Comparison of ENCODE assay signal across 19 cellular contexts in the genomic region with DNA sequence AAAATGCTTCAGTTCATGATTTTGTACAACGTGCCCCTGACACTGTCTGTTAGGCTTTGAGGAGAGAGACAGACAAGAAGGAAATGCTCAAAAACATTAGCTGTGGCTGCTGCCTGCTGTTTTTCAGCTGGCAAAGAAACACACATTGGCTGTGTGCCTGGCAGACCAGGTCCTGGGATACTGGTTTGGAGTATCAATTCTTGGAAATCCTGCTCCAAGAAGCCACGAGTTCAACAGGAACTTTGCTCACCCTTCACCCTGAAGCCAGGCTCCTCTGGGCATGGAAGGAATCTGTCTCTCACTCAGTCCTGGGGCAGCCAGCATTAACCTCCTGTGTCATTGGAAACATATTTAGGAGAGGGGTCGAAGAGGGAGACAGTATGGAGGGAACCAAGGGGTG.
DNase-seq lines count a peak whose midpoint lies in the region; FAIRE-seq and TF ChIP-seq lines count a peak whose summit lies in the region.
"Had no signal": no experiment of that assay in that cellular context is flagged by ENCODE, and none has a peak within 500 bp of the region (broad histone marks: within the 10 kb centered on the region; RNA-seq: fewer than 3 reads in every experiment).

No MANE protein-coding gene starts in this region.

- H3K4me1 ChIP-seq in Loucy (ENCODE audit: insufficient read depth, low read length, poor library complexity, severe bottlenecking) (peaks cover 22% of the 10 kb centered on the region), thyroid gland (peaks cover 17 to 37% of the 10 kb centered on the region in 2 donors)

- DNase-seq in astrocyte of the hippocampus (ENCODE audit: low read depth, low spot score) (peak; percentile 44), myocyte (ENCODE audit: low read depth) (peak; percentile 22), thyroid gland (peak; percentile 72 to 77), NCI-H1105 (lab: John Stamatoyannopoulos, UW) (no peak), frontal cortex (ENCODE audit: low spot score in 2 of 2) (no peak), pons (ENCODE audit: low spot score) (no peak)
- DNase-seq: activated CD8-positive, alpha-beta T cell treated with anti-CD3 and anti-CD28 coated beads, Interleukin-2, amount 10 ng/mL, durations not matched to agents 7 days and 5 days; activated naive CD4-positive, alpha-beta T cell treated with Interleukin-2 at 50 U/mL for 16 hours; AML-193; amygdala; DMS79 treated with DMSO at 0.1 percent for 48 hours; KG1; NCI-H187 treated with DMSO at 0.1 percent for 48 hours; NCI-H748 treated with DMSO at 0.1 percent for 48 hours; SHP77 treated with DMSO at 0.1 percent for 48 hours; SW 1271 had no signal

- H3F3A ChIP-seq in Loucy (ENCODE audit: low read depth) = no peaks in the 10 kb centered on the region

- H3K9me3 ChIP-seq in Loucy (ENCODE audit: insufficient read depth, low read depth, low read length) (peaks cover 3% of the 10 kb centered on the region; the same call in 1 of the 2 replicates), thyroid gland (no peaks in the 10 kb centered on the region)
- H3K9me3 ChIP-seq: suprapubic skin had no signal

- H3K27me3 ChIP-seq in Loucy (ENCODE audit: insufficient read depth, low read length, poor library complexity, severe bottlenecking) (no peaks in the 10 kb centered on the region), thyroid gland (no peaks in the 10 kb centered on the region)
- H3K27me3 ChIP-seq: suprapubic skin had no signal

- intact Hi-C loops in thyroid gland (cut with DNase I) = no loop called here

- 34 to 40% methylated on average over 3 of the region's 3 CpGs for WGBS in thyroid gland, 2 donors

- no peak overlapping the region for H3K4me2 ChIP-seq in Loucy (ENCODE audit: low read depth, low read length, poor library complexity, severe bottlenecking)

- H3K27ac ChIP-seq in thyroid gland = peak overlapping the region in 1 of 3 donors; percentile 18
- H3K27ac ChIP-seq: suprapubic skin had no signal

- FAIRE-seq in frontal cortex (lab: Jason Lieb, UNC) = no peak
- FAIRE-seq: GM12891 had no signal

- no peaks in the 10 kb centered on the region for H4K20me1 ChIP-seq in Loucy (ENCODE audit: insufficient read depth, low read length, poor library complexity, severe bottlenecking)

- H3K79me2 ChIP-seq in Loucy (ENCODE audit: insufficient read depth, low read length) = no peaks in the 10 kb centered on the region

- H2AFZ ChIP-seq in Loucy (ENCODE audit: low read length) = 0 out of 2 replicates have a peak overlapping the region, but pooled peaks have one; percentile 13

- H3K36me3 ChIP-seq in Loucy (ENCODE audit: insufficient read depth, low read length) (no peaks in the 10 kb centered on the region), thyroid gland (no peaks in the 10 kb centered on the region)
- H3K36me3 ChIP-seq: suprapubic skin had no signal

- no peak for TF ChIP-seq POLR2A in thyroid gland (IDR thresholded peaks at IDR 0.05)

- no peak overlapping the region for H3K9ac ChIP-seq in Loucy (ENCODE audit: low read depth, low read length, poor library complexity, severe bottlenecking)

- H3K4me3 ChIP-seq in Loucy (ENCODE audit: low read length, poor library complexity, severe bottlenecking) = no peak overlapping the region
- no peak overlapping the region for H3K4me3 ChIP-seq in thyroid gland (replicated peaks in 1 of 3)
- H3K4me3 ChIP-seq: suprapubic skin had no signal

- no peaks in the 10 kb centered on the region for H3K9me2 ChIP-seq in Loucy (replicated peaks; ENCODE audit: low read depth, low read length)

- no peak for TF ChIP-seq CTCF in Loucy (conservative IDR thresholded peaks at IDR 0.05; ENCODE audit: low read length)
- no peak for TF ChIP-seq CTCF in thyroid gland (IDR thresholded peaks at IDR 0.05)

Comparison
In these comparisons a context has a peak if more than half of its experiments do, and no peak if none do; other contexts are left out.
1. DNase-seq: peak in astrocyte of the hippocampus (single experiment), myocyte (single experiment) and thyroid gland (2 of 2); none in NCI-H1105 (single experiment), frontal cortex (0 of 2) and pons (single experiment).